8 cellular contexts compared by ENCODE assay signal in genomic region chr5:39270172-39270848, GRCh38. TPM values are rescaled to one million over a fixed set of nuclear protein-coding genes. Genes with fewer than 3 reads are reported as not detected.
DNase-seq lines count a peak whose midpoint lies in the region; ATAC-seq and TF ChIP-seq lines count a peak whose summit lies in the region.

No MANE protein-coding gene starts in this region.

- H3K27me3 Mint-ChIP-seq in CD14-positive monocyte (ENCODE audit: low read depth in 3 of 3), result no peaks in the 10 kb centered on the region
- no peaks in the 10 kb centered on the region for H3K27me3 Mint-ChIP-seq in activated B cell treated with CpG ODN at 0.5 μM for 24 hours

- WGBS in psoas muscle, 3 donors, result 78 to 83% (median 79%) methylated on average over 3 of the region's 3 CpGs

- POLR2A ChIA-PET in activated B cell treated with CpG ODN at 0.5 μM for 24 hours (lab: Charles Lee), result no interaction called here

- H3K4me3 Mint-ChIP-seq in CD14-positive monocyte, result peak overlapping the region; percentile 59 to 84
- H3K4me3 Mint-ChIP-seq in activated B cell treated with CpG ODN at 0.5 μM for 24 hours, result no peak overlapping the region

- DNase-seq in CD14-positive monocyte (ENCODE audit: low spot score), result no peak
- no peak for DNase-seq in activated B cell treated with CpG ODN at 0.5 μM for 24 hours
- no peak for DNase-seq in D341Med (ENCODE audit: low spot score)
- DNase-seq in psoas muscle, result no peak
- no peak for DNase-seq in vagina (ENCODE audit: extremely low spot score in 2 of 2)
- no peak for DNase-seq in NK-92 treated with Interleukin-12 subunit alpha and Interleukin-12 subunit beta, amount 100 ng/mL, for 24 hours (lab: John Stamatoyannopoulos, UW)

- H3K4me3 ChIP-seq in psoas muscle (no peak overlapping the region), vagina (no peak overlapping the region)

- no peaks in the 10 kb centered on the region for H3K4me1 ChIP-seq in psoas muscle
- H3K4me1 ChIP-seq in vagina, result no peaks in the 10 kb centered on the region

- TF ChIP-seq POLR2A in vagina (IDR thresholded peaks at IDR 0.05), result no peak

- H3K9me3 ChIP-seq in psoas muscle (no peaks in the 10 kb centered on the region), vagina (no peaks in the 10 kb centered on the region)

- ATAC-seq in GM19328 (IDR thresholded peaks at IDR 0.05; ENCODE audit: unreplicated experiment) (peak; percentile 43), HG03280 (IDR thresholded peaks at IDR 0.05; ENCODE audit: unreplicated experiment) (peak; percentile 65), activated B cell treated with CpG ODN at 0.5 μM for 24 hours (ENCODE audit: low read depth) (peak; percentile 36), psoas muscle (no peak)

- CTCF ChIA-PET in activated B cell treated with CpG ODN at 0.5 μM for 24 hours (lab: Charles Lee), result interaction anchor here (2.3 kb wide), 1 partner anchor 53 kb away, joined by 11 read pairs; no protein-coding TSS in a partner anchor

- H3K4me1 Mint-ChIP-seq in CD14-positive monocyte, result peaks cover 81% of the 10 kb centered on the region
- peaks cover 29% of the 10 kb centered on the region for H3K4me1 Mint-ChIP-seq in activated B cell treated with CpG ODN at 0.5 μM for 24 hours

- H3K27ac Mint-ChIP-seq in CD14-positive monocyte (peak overlapping the region; percentile 83 to 96 (median 94)), activated B cell treated with CpG ODN at 0.5 μM for 24 hours (peak overlapping the region; percentile 57)

- H3K9me3 Mint-ChIP-seq in CD14-positive monocyte (no peaks in the 10 kb centered on the region), activated B cell treated with CpG ODN at 0.5 μM for 24 hours (no peaks in the 10 kb centered on the region)

- TF ChIP-seq CTCF in CD14-positive monocyte (IDR thresholded peaks at IDR 0.05) (no peak), activated B cell treated with CpG ODN at 0.5 μM for 24 hours (IDR thresholded peaks at IDR 0.05) (no peak), psoas muscle (IDR thresholded peaks at IDR 0.05) (no peak), vagina (IDR thresholded peaks at IDR 0.05) (no peak)

- H3K27ac ChIP-seq in psoas muscle, result no peak overlapping the region
- H3K27ac ChIP-seq in vagina, result no peak overlapping the region

- intact Hi-C loops in CD14-positive monocyte (cut with micrococcal nuclease), result loop anchor here in 1 of 2 donors (10.0 kb wide), 1 partner anchor 196 kb away; the partner anchor contains the start of gene RICTOR
- intact Hi-C loops in activated B cell treated with CpG ODN at 0.5 μM for 24 hours (cut with micrococcal nuclease), result no loop called here
- intact Hi-C loops in psoas muscle (cut with DNase I), result no loop called here
- intact Hi-C loops in vagina (cut with DNase I), result no loop called here

- no peaks in the 10 kb centered on the region for H3K36me3 ChIP-seq in psoas muscle (ENCODE audit: insufficient read depth in 1 of 2, low read depth in 1 of 2)
- H3K36me3 ChIP-seq in vagina, result no peaks in the 10 kb centered on the region

- H3K36me3 Mint-ChIP-seq in CD14-positive monocyte, result peaks cover 4% of the 10 kb centered on the region in 2 donors
- no peaks in the 10 kb centered on the region for H3K36me3 Mint-ChIP-seq in activated B cell treated with CpG ODN at 0.5 μM for 24 hours (ENCODE audit: low read depth)

- H3K27me3 ChIP-seq in psoas muscle (ENCODE audit: insufficient read depth in 3 of 3, low read length in 2 of 3) (no peaks in the 10 kb centered on the region), vagina (no peaks in the 10 kb centered on the region)

RNA-seq across cellular contexts. Expression of gene FYB1, which starts 50.9 kb away (rescaled TPM):
- polyA plus RNA-seq in CD14-positive monocyte, result 100 to 1,000 TPM in 1 of 2 donors, 10 to 100 TPM in 1; 75.3 to 141 TPM
- 0.55 and 0.56 TPM in 2 replicates for total RNA-seq in activated B cell treated with CpG ODN at 0.5 μM for 24 hours
- total RNA-seq in psoas muscle, result 1 to 10 TPM; 1.3 to 3.2 (median 2.3) TPM
- under 1 TPM; 0.22 to 0.35 (median 0.25) TPM for polyA plus RNA-seq in psoas muscle
- total RNA-seq in vagina, result 10.8 TPM

Comparison
In these comparisons a context has a peak if more than half of its experiments do, and no peak if none do; other contexts are left out.
1. ATAC-seq: peak in GM19328 (single experiment), HG03280 (single experiment) and activated B cell treated with CpG ODN at 0.5 μM for 24 hours (single experiment); none in psoas muscle (0 of 4).